ENCODE assay signal across 12 cellular contexts in genomic region chr3:110420158-110420641, GRCh38.
DNase-seq lines count a peak whose midpoint lies in the region; ATAC-seq and TF ChIP-seq lines count a peak whose summit lies in the region.
"Had no signal": no experiment of that assay in that cellular context is flagged by ENCODE, and none has a peak within 500 bp of the region (broad histone marks: within the 10 kb centered on the region; RNA-seq: fewer than 3 reads in every experiment).

No MANE protein-coding gene starts in this region.

- POLR2A ChIA-PET in activated CD8-positive, alpha-beta T cell treated with anti-CD3 and anti-CD28 coated beads, Interleukin-2, amount 10 ng/mL, durations not matched to agents 7 days and 5 days (lab: Charles Lee), result no interaction called here

- no peaks in the 10 kb centered on the region for H3K27me3 Mint-ChIP-seq in activated CD8-positive, alpha-beta T cell treated with anti-CD3 and anti-CD28 coated beads, Interleukin-2, amount 10 ng/mL, durations not matched to agents 7 days and 5 days (ENCODE audit: low read depth)
- H3K27me3 Mint-ChIP-seq: brain had no signal

- H3K4me1 Mint-ChIP-seq in activated CD8-positive, alpha-beta T cell treated with anti-CD3 and anti-CD28 coated beads, Interleukin-2, amount 10 ng/mL, durations not matched to agents 7 days and 5 days (ENCODE audit: low read depth), result peaks cover 2% of the 10 kb centered on the region
- H3K4me1 Mint-ChIP-seq: naive thymus-derived CD4-positive, alpha-beta T cell had no signal

- CTCF ChIA-PET in activated CD8-positive, alpha-beta T cell treated with anti-CD3 and anti-CD28 coated beads, Interleukin-2, amount 10 ng/mL, durations not matched to agents 7 days and 5 days (lab: Charles Lee), result no interaction called here

- DNase-seq in EH (ENCODE audit: low read depth) (peak; percentile 89), RPMI7951 (ENCODE audit: low read depth) (peak; percentile 82), epithelial cell of proximal tubule (ENCODE audit: low read depth) (peak; percentile 69), pulmonary artery endothelial cell (ENCODE audit: low read depth, low spot score) (peak; percentile 71), NCI-H2107 (lab: John Stamatoyannopoulos, UW) (no peak)
- DNase-seq in activated CD8-positive, alpha-beta T cell treated with anti-CD3 and anti-CD28 coated beads, Interleukin-2, amount 10 ng/mL, durations not matched to agents 7 days and 5 days, result no peak
- DNase-seq: glutamatergic neuron; naive thymus-derived CD4-positive, alpha-beta T cell; upper lobe of left lung had no signal

- no peaks in the 10 kb centered on the region for H3K36me3 Mint-ChIP-seq in activated CD8-positive, alpha-beta T cell treated with anti-CD3 and anti-CD28 coated beads, Interleukin-2, amount 10 ng/mL, durations not matched to agents 7 days and 5 days (ENCODE audit: low read depth)
- H3K36me3 Mint-ChIP-seq: brain; naive thymus-derived CD4-positive, alpha-beta T cell had no signal

- no peak for TF ChIP-seq CTCF in epithelial cell of proximal tubule (conservative IDR thresholded peaks at IDR 0.05; ENCODE audit: low read depth, low read length)

- H3K27ac Mint-ChIP-seq in activated CD8-positive, alpha-beta T cell treated with anti-CD3 and anti-CD28 coated beads, Interleukin-2, amount 10 ng/mL, durations not matched to agents 7 days and 5 days, result no peak overlapping the region
- H3K27ac Mint-ChIP-seq: naive thymus-derived CD4-positive, alpha-beta T cell had no signal

- no peaks in the 10 kb centered on the region for H3K9me3 Mint-ChIP-seq in activated CD8-positive, alpha-beta T cell treated with anti-CD3 and anti-CD28 coated beads, Interleukin-2, amount 10 ng/mL, durations not matched to agents 7 days and 5 days (ENCODE audit: insufficient read depth)
- H3K9me3 Mint-ChIP-seq: brain; naive thymus-derived CD4-positive, alpha-beta T cell had no signal

- H3K4me3 ChIP-seq in epithelial cell of proximal tubule (ENCODE audit: low read depth, low read length), result no peak overlapping the region
- H3K4me3 ChIP-seq: upper lobe of left lung had no signal

- no peak overlapping the region for H3K4me3 Mint-ChIP-seq in activated CD8-positive, alpha-beta T cell treated with anti-CD3 and anti-CD28 coated beads, Interleukin-2, amount 10 ng/mL, durations not matched to agents 7 days and 5 days
- H3K4me3 Mint-ChIP-seq: brain; naive thymus-derived CD4-positive, alpha-beta T cell had no signal

- ATAC-seq in HG03196 (IDR thresholded peaks at IDR 0.05; ENCODE audit: unreplicated experiment) (no peak), GM18873 (IDR thresholded peaks at IDR 0.05; ENCODE audit: low FRiP score, unreplicated experiment) (no peak)
- ATAC-seq in activated CD8-positive, alpha-beta T cell treated with anti-CD3 and anti-CD28 coated beads, Interleukin-2, amount 10 ng/mL, durations not matched to agents 7 days and 5 days, result no peak
- ATAC-seq: naive thymus-derived CD4-positive, alpha-beta T cell had no signal

Comparison
In these comparisons a context has a peak if more than half of its experiments do, and no peak if none do; other contexts are left out.
1. DNase-seq: peak in EH (single experiment), RPMI7951 (single experiment), epithelial cell of proximal tubule (single experiment) and pulmonary artery endothelial cell (single experiment); none in NCI-H2107 (single experiment) and activated CD8-positive, alpha-beta T cell treated with anti-CD3 and anti-CD28 coated beads, Interleukin-2, amount 10 ng/mL, durations not matched to agents 7 days and 5 days (single experiment).